ENCODE assay signal across 19 cellular contexts in genomic region chr6:15515226-15515625, GRCh38.
DNase-seq lines count a peak whose midpoint lies in the region; ATAC-seq and TF ChIP-seq lines count a peak whose summit lies in the region.
"Had no signal": no experiment of that assay in that cellular context is flagged by ENCODE, and none has a peak within 500 bp of the region (broad histone marks: within the 10 kb centered on the region; RNA-seq: fewer than 3 reads in every experiment).

No MANE protein-coding gene starts in this region.

- POLR2A ChIA-PET in CD8-positive, alpha-beta T cell (lab: Charles Lee): no interaction called here

- H3K27ac Mint-ChIP-seq in CD14-positive monocyte (peak overlapping the region in 4 of 7 donors; percentile 45 to 84 (median 76)), natural killer cell (peak overlapping the region; percentile 72 to 81)
- H3K27ac Mint-ChIP-seq in CD8-positive, alpha-beta T cell: no peak overlapping the region
- H3K27ac Mint-ChIP-seq in activated T-helper 1 cell treated with anti-CD3 and anti-CD28 coated beads, Interleukin-12 subunit alpha, Interleukin-12 subunit beta, Interleukin-2, Interleukin-4 antibody, amounts not matched to agents 30 ng/mL and 10 ng/mL and 1 ng/mL, durations not matched to agents 14 hours and 24 hours and 36 hours: peak overlapping the region; percentile 18

- H3K4me3 Mint-ChIP-seq in CD14-positive monocyte (no peak overlapping the region), natural killer cell (no peak overlapping the region)
- H3K4me3 Mint-ChIP-seq in CD8-positive, alpha-beta T cell: no peak overlapping the region
- H3K4me3 Mint-ChIP-seq in activated T-helper 1 cell treated with anti-CD3 and anti-CD28 coated beads, Interleukin-12 subunit alpha, Interleukin-12 subunit beta, Interleukin-2, Interleukin-4 antibody, amounts not matched to agents 30 ng/mL and 10 ng/mL and 1 ng/mL, durations not matched to agents 14 hours and 24 hours and 36 hours: no peak overlapping the region
- H3K4me3 Mint-ChIP-seq: brain had no signal

- H3K9me3 Mint-ChIP-seq in CD14-positive monocyte (no peaks in the 10 kb centered on the region), natural killer cell (no peaks in the 10 kb centered on the region)
- no peaks in the 10 kb centered on the region for H3K9me3 Mint-ChIP-seq in CD8-positive, alpha-beta T cell
- H3K9me3 Mint-ChIP-seq in activated T-helper 1 cell treated with anti-CD3 and anti-CD28 coated beads, Interleukin-12 subunit alpha, Interleukin-12 subunit beta, Interleukin-2, Interleukin-4 antibody, amounts not matched to agents 30 ng/mL and 10 ng/mL and 1 ng/mL, durations not matched to agents 14 hours and 24 hours and 36 hours: no peaks in the 10 kb centered on the region
- H3K9me3 Mint-ChIP-seq: brain had no signal

- no peaks in the 10 kb centered on the region for H3K9me3 ChIP-seq in CD8-positive, alpha-beta T cell (ENCODE audit: low read length)
- H3K9me3 ChIP-seq: left lung, ovary had no signal

- TF ChIP-seq CTCF in CD14-positive monocyte (IDR thresholded peaks at IDR 0.05) (no peak), natural killer cell (IDR thresholded peaks at IDR 0.05) (no peak)
- TF ChIP-seq CTCF in CD8-positive, alpha-beta T cell (IDR thresholded peaks at IDR 0.05): no peak

- CTCF ChIA-PET in CD8-positive, alpha-beta T cell (lab: Charles Lee): no interaction called here

- H3K4me3 ChIP-seq in CD8-positive, alpha-beta T cell (ENCODE audit: low read depth, low read length): no peak overlapping the region
- H3K4me3 ChIP-seq: left lung, ovary had no signal

- H3K4me1 ChIP-seq in CD8-positive, alpha-beta T cell (ENCODE audit: insufficient read depth, low read length): no peaks in the 10 kb centered on the region
- H3K4me1 ChIP-seq: left lung had no signal

- H3K36me3 Mint-ChIP-seq in CD14-positive monocyte (peaks cover 92 to 100% of the 10 kb centered on the region in 2 donors), natural killer cell (peaks cover 6% of the 10 kb centered on the region)
- H3K36me3 Mint-ChIP-seq in CD8-positive, alpha-beta T cell: peaks cover 94% of the 10 kb centered on the region
- H3K36me3 Mint-ChIP-seq in activated T-helper 1 cell treated with anti-CD3 and anti-CD28 coated beads, Interleukin-12 subunit alpha, Interleukin-12 subunit beta, Interleukin-2, Interleukin-4 antibody, amounts not matched to agents 30 ng/mL and 10 ng/mL and 1 ng/mL, durations not matched to agents 14 hours and 24 hours and 36 hours (ENCODE audit: low read depth): peaks cover 56% of the 10 kb centered on the region

- DNase-seq in CD14-positive monocyte (ENCODE audit: low spot score) (no peak), natural killer cell (no peak), NCI-H774 (lab: John Stamatoyannopoulos, UW) (no peak), epidermal melanocyte (ENCODE audit: insufficient read length, low spot score) (no peak), DMS153 (lab: John Stamatoyannopoulos, UW) (no peak)
- no peak for DNase-seq in CD8-positive, alpha-beta T cell
- DNase-seq in activated T-helper 1 cell treated with anti-CD3 and anti-CD28 coated beads, Interleukin-12 subunit alpha, Interleukin-12 subunit beta, Interleukin-2, Interleukin-4 antibody, amounts not matched to agents 30 ng/mL and 10 ng/mL and 1 ng/mL, durations not matched to agents 14 hours and 24 hours and 36 hours (ENCODE audit: low spot score): no peak
- DNase-seq: activated gamma-delta T cell treated with Interleukin-2 at 50 U/mL for 16 hours; cortex of kidney; foreskin melanocyte; left lung; NCI-H1092 treated with DMSO at 0.1 percent for 48 hours; NCI-H2081 treated with DMSO at 0.1 percent for 48 hours; NCI-H510A; ovary; stimulated activated CD4-positive, alpha-beta T cell treated with anti-CD3 and anti-CD28 coated beads, Interleukin-2, amount 100 ng/mL, for 48 hours; T-helper 2 cell; WERI-Rb-1 had no signal

- no peaks in the 10 kb centered on the region for H3K27me3 ChIP-seq in CD8-positive, alpha-beta T cell (ENCODE audit: insufficient read depth, low read length)
- H3K27me3 ChIP-seq: left lung, ovary had no signal

- H3K27me3 Mint-ChIP-seq in CD14-positive monocyte (ENCODE audit: low read depth in 3 of 3) (peaks cover 0 to 5% (median 2%) of the 10 kb centered on the region in 3 donors), natural killer cell (ENCODE audit: low read depth in 2 of 2) (no peaks in the 10 kb centered on the region)
- no peaks in the 10 kb centered on the region for H3K27me3 Mint-ChIP-seq in CD8-positive, alpha-beta T cell (ENCODE audit: low read depth)
- no peaks in the 10 kb centered on the region for H3K27me3 Mint-ChIP-seq in activated T-helper 1 cell treated with anti-CD3 and anti-CD28 coated beads, Interleukin-12 subunit alpha, Interleukin-12 subunit beta, Interleukin-2, Interleukin-4 antibody, amounts not matched to agents 30 ng/mL and 10 ng/mL and 1 ng/mL, durations not matched to agents 14 hours and 24 hours and 36 hours (ENCODE audit: insufficient read depth)
- H3K27me3 Mint-ChIP-seq: brain had no signal

- H3K27ac ChIP-seq in CD8-positive, alpha-beta T cell (ENCODE audit: low read depth, low read length): peak overlapping the region; percentile 7
- H3K27ac ChIP-seq: left lung, ovary, WERI-Rb-1 had no signal

- peaks cover 46% of the 10 kb centered on the region for H3K36me3 ChIP-seq in CD8-positive, alpha-beta T cell (ENCODE audit: insufficient read depth, low read length)
- H3K36me3 ChIP-seq: ovary had no signal

- H3K4me1 Mint-ChIP-seq in CD14-positive monocyte: peaks cover 10% of the 10 kb centered on the region
- H3K4me1 Mint-ChIP-seq in CD8-positive, alpha-beta T cell (ENCODE audit: low read depth): peaks cover 7% of the 10 kb centered on the region
- H3K4me1 Mint-ChIP-seq in activated T-helper 1 cell treated with anti-CD3 and anti-CD28 coated beads, Interleukin-12 subunit alpha, Interleukin-12 subunit beta, Interleukin-2, Interleukin-4 antibody, amounts not matched to agents 30 ng/mL and 10 ng/mL and 1 ng/mL, durations not matched to agents 14 hours and 24 hours and 36 hours (ENCODE audit: low read depth): no peaks in the 10 kb centered on the region
- peaks cover 32 to 45% of the 10 kb centered on the region in 2 donors for H3K4me1 Mint-ChIP-seq in natural killer cell
- H3K4me1 Mint-ChIP-seq: brain had no signal

- intact Hi-C loops in CD14-positive monocyte (cut with micrococcal nuclease) (no loop called here), natural killer cell (cut with micrococcal nuclease) (no loop called here)
- intact Hi-C loops in CD8-positive, alpha-beta T cell (cut with DNase I, micrococcal nuclease): no loop called here
- intact Hi-C loops in activated T-helper 1 cell treated with anti-CD3 and anti-CD28 coated beads, Interleukin-12 subunit alpha, Interleukin-12 subunit beta, Interleukin-2, Interleukin-4 antibody, amounts not matched to agents 30 ng/mL and 10 ng/mL and 1 ng/mL, durations not matched to agents 14 hours and 24 hours and 36 hours (cut with micrococcal nuclease): no loop called here

- ATAC-seq in CD8-positive, alpha-beta T cell: no peak
- ATAC-seq in natural killer cell: no peak
- ATAC-seq: left lung had no signal
